14 cellular contexts compared by ENCODE assay signal in genomic region chr11:65852508-65853248, GRCh38. TPM values are rescaled to one million over a fixed set of nuclear protein-coding genes. Genes with fewer than 3 reads are reported as not detected.
DNase-seq lines count a peak whose midpoint lies in the region; ATAC-seq, FAIRE-seq and TF ChIP-seq lines count a peak whose summit lies in the region.
"Had no signal": no experiment of that assay in that cellular context is flagged by ENCODE, and none has a peak within 500 bp of the region (broad histone marks: within the 10 kb centered on the region; RNA-seq: fewer than 3 reads in every experiment).

No MANE protein-coding gene starts in this region.

- TF ChIP-seq EP300 in A549 (IDR thresholded peaks at IDR 0.05), result no peak

- no peak overlapping the region for H3K4me2 ChIP-seq in A549

- TF ChIP-seq POLR2A in A549 (IDR thresholded peaks at IDR 0.05; ENCODE audit: low read length), result no peak
- peak; percentile 45 for TF ChIP-seq POLR2A in GM18505 (IDR thresholded peaks at IDR 0.05; ENCODE audit: borderline replicate concordance, extremely low read depth, insufficient read depth, insufficient read length)

- peaks cover 45 to 61% of the 10 kb centered on the region in 2 donors for H3K36me3 ChIP-seq in mucosa of rectum (ENCODE audit: control insufficient read depth in 2 of 2, insufficient read depth in 2 of 2, low read length in 2 of 2)

- CTCF ChIA-PET in A549 (lab: Yijun Ruan, JAX), result interaction anchor here (0.7 to 7.5 kb wide), 15 partner anchors 8 to 227 kb away, joined by 3 to 45 read pairs (median 7); partner anchors contain the start of genes AP5B1, FIBP, KAT5 and MUS81

- no peak overlapping the region for H3K27ac Mint-ChIP-seq in activated T-helper 2 cell treated with anti-CD3 and anti-CD28 coated beads, Interferon-gamma antibody, Interleukin-2, Interleukin-4, amounts not matched to agents 10 μg/mL and 5 μg/mL and 100 μg/mL, durations not matched to agents 14 hours and 24 hours and 36 hours
- H3K27ac Mint-ChIP-seq: stimulated activated naive CD8-positive, alpha-beta T cell treated with anti-CD3 and anti-CD28 coated beads, Interleukin-15, Interleukin-2, amounts not matched to agents 100 ng/mL and 50 ng/mL, for 24 hours had no signal

- intact Hi-C loops in activated T-helper 2 cell treated with anti-CD3 and anti-CD28 coated beads, Interferon-gamma antibody, Interleukin-2, Interleukin-4, amounts not matched to agents 10 μg/mL and 5 μg/mL and 100 μg/mL, durations not matched to agents 14 hours and 24 hours and 36 hours (cut with micrococcal nuclease), result loop anchor here (10.0 kb wide), 2 partner anchors 278 to 768 kb away; partner anchors contain the start of genes CDCA5, EHBP1L1, FAM89B and ZFPL1

- no peak for DNase-seq in A549 (ENCODE audit: low read depth in 1 of 2, low spot score in 1 of 2)
- DNase-seq in activated T-helper 2 cell treated with anti-CD3 and anti-CD28 coated beads, Interferon-gamma antibody, Interleukin-2, Interleukin-4, amounts not matched to agents 10 μg/mL and 5 μg/mL and 100 μg/mL, durations not matched to agents 14 hours and 24 hours and 36 hours (ENCODE audit: low spot score), result no peak
- no peak for DNase-seq in 8988T
- DNase-seq in NCI-H2081 (lab: John Stamatoyannopoulos, UW), result no peak
- DNase-seq: activated T-cell treated with anti-CD3 and anti-CD28 coated beads, Interleukin-2, amount 50 U/mL, for 1 hour; NCI-H748 treated with DMSO at 0.1 percent for 48 hours; stimulated activated CD4-positive, alpha-beta T cell treated with anti-CD3 and anti-CD28 coated beads, Interleukin-4, amount 100 ng/mL, for 1 hour; WERI-Rb-1 had no signal

- no peaks in the 10 kb centered on the region for H3K27me3 ChIP-seq in mucosa of rectum (ENCODE audit: control insufficient read depth in 2 of 2, insufficient read depth in 2 of 2, low read length in 2 of 2)

- H3K4me3 Mint-ChIP-seq in activated T-helper 2 cell treated with anti-CD3 and anti-CD28 coated beads, Interferon-gamma antibody, Interleukin-2, Interleukin-4, amounts not matched to agents 10 μg/mL and 5 μg/mL and 100 μg/mL, durations not matched to agents 14 hours and 24 hours and 36 hours (ENCODE audit: low read depth), result peak overlapping the region; percentile 26

- no peak for TF ChIP-seq RAD21 in A549 (conservative IDR thresholded peaks at IDR 0.05 in 1 of 2, IDR thresholded peaks at IDR 0.05 in 1 of 2)

- POLR2A ChIA-PET in A549 (lab: Yijun Ruan, JAX), result no interaction called here

- H3K27me3 Mint-ChIP-seq in activated T-helper 2 cell treated with anti-CD3 and anti-CD28 coated beads, Interferon-gamma antibody, Interleukin-2, Interleukin-4, amounts not matched to agents 10 μg/mL and 5 μg/mL and 100 μg/mL, durations not matched to agents 14 hours and 24 hours and 36 hours (ENCODE audit: low read depth), result no peaks in the 10 kb centered on the region
- H3K27me3 Mint-ChIP-seq: stimulated activated naive CD8-positive, alpha-beta T cell treated with anti-CD3 and anti-CD28 coated beads, Interleukin-15, Interleukin-2, amounts not matched to agents 100 ng/mL and 50 ng/mL, for 24 hours had no signal

- H3K27ac ChIP-seq in A549 (no peak overlapping the region), mucosa of rectum (ENCODE audit: low read depth in 2 of 2, low read length in 2 of 2) (peak overlapping the region; percentile 88 to 93)
- H3K27ac ChIP-seq: C4-2B, WERI-Rb-1 had no signal

- H3K9me3 ChIP-seq in A549 (no peaks in the 10 kb centered on the region), mucosa of rectum (ENCODE audit: control insufficient read depth in 2 of 2, low read length in 2 of 2) (no peaks in the 10 kb centered on the region)

- peaks cover 18% of the 10 kb centered on the region for H3K4me1 Mint-ChIP-seq in activated T-helper 2 cell treated with anti-CD3 and anti-CD28 coated beads, Interferon-gamma antibody, Interleukin-2, Interleukin-4, amounts not matched to agents 10 μg/mL and 5 μg/mL and 100 μg/mL, durations not matched to agents 14 hours and 24 hours and 36 hours (ENCODE audit: low read depth)

- no peak for TF ChIP-seq CTCF in A549 (IDR thresholded peaks at IDR 0.05)

- H3K9me3 Mint-ChIP-seq in activated T-helper 2 cell treated with anti-CD3 and anti-CD28 coated beads, Interferon-gamma antibody, Interleukin-2, Interleukin-4, amounts not matched to agents 10 μg/mL and 5 μg/mL and 100 μg/mL, durations not matched to agents 14 hours and 24 hours and 36 hours, result peaks cover 9% of the 10 kb centered on the region
- H3K9me3 Mint-ChIP-seq: stimulated activated naive CD8-positive, alpha-beta T cell treated with anti-CD3 and anti-CD28 coated beads, Interleukin-15, Interleukin-2, amounts not matched to agents 100 ng/mL and 50 ng/mL, for 24 hours had no signal

- H3K9ac ChIP-seq in mucosa of rectum (ENCODE audit: low read depth in 1 of 2, low read length in 2 of 2), result peak overlapping the region; percentile 4 to 46

- 95% methylated on average over 25 of the region's 33 CpGs for WGBS in A549 (ENCODE audit: missing lambda C conversion rate)

- no peak for FAIRE-seq in A549 (lab: Jason Lieb, UNC)

- ATAC-seq in A549 (peak in 1 of 2 experiments; percentile 6; a peak in 3 of 6 replicates), GM18505 (IDR thresholded peaks at IDR 0.05; ENCODE audit: unreplicated experiment) (no peak), HG03520 (IDR thresholded peaks at IDR 0.05; ENCODE audit: unreplicated experiment) (no peak), HG02885 (IDR thresholded peaks at IDR 0.05; ENCODE audit: poor library complexity, unreplicated experiment) (no peak)

- peaks cover 69% of the 10 kb centered on the region for H3K36me3 Mint-ChIP-seq in activated T-helper 2 cell treated with anti-CD3 and anti-CD28 coated beads, Interferon-gamma antibody, Interleukin-2, Interleukin-4, amounts not matched to agents 10 μg/mL and 5 μg/mL and 100 μg/mL, durations not matched to agents 14 hours and 24 hours and 36 hours (ENCODE audit: low read depth)

- H3K4me3 ChIP-seq in A549 (no peak overlapping the region), mucosa of rectum (ENCODE audit: low read length in 2 of 2) (peak overlapping the region; percentile 46 to 58)

- H3K4me1 ChIP-seq in A549 (peaks cover 23% of the 10 kb centered on the region), mucosa of rectum (ENCODE audit: control insufficient read depth in 2 of 2, insufficient read depth in 2 of 2, low read length in 2 of 2) (peaks cover 51 to 52% of the 10 kb centered on the region in 2 donors)

TF ChIP-seq in A549, 52 proteins besides CTCF, POLR2A, EP300 and RAD21 (continues in another document):
- TF ChIP-seq FOSB (CRISPR knock-in tag; IDR thresholded peaks at IDR 0.05) (no peak), RARB (CRISPR knock-in tag; IDR thresholded peaks at IDR 0.05) (peak; percentile 29; the same call in 1 of the 2 replicates), TP53 (CRISPR knock-in tag; IDR thresholded peaks at IDR 0.05) (0 out of 2 replicates have a peak, but pooled peaks have one; percentile 65), BHLHE40 (IDR thresholded peaks at IDR 0.05; ENCODE audit: low read depth, low read length) (no peak), NPAS2 (CRISPR knock-in tag; IDR thresholded peaks at IDR 0.05; ENCODE audit: borderline replicate concordance) (no peak)

RNA-seq across cellular contexts. Expression of gene CFL1, which starts 5.3 kb away (rescaled TPM):
- 1,346 and 1,591 TPM in 2 replicates for polyA plus RNA-seq in A549 (2011; rRNA removed)
- polyA plus RNA-seq in A549 (2012; cell fraction: cytosol; rRNA removed), result 3,148 and 3,959 TPM in 2 replicates
- polyA plus RNA-seq in A549 (2012; cell fraction: nucleus; rRNA removed), result 2,297 and 3,054 TPM in 2 replicates
- polyA plus RNA-seq in A549 (2017; fragmentation: RNase III; extraction: RNeasy Plus Mini Kit Qiagen cat#74134 plus additional on column Dnase treatment), result 1,780 to 1,825 TPM (median 1,795 TPM) in 3 replicates
- polyA minus RNA-seq in A549 (2011; rRNA and poly(A)+ RNA removed), result 1,636 and 1,975 TPM in 2 replicates
- total RNA-seq in activated T-helper 2 cell treated with anti-CD3 and anti-CD28 coated beads, Interferon-gamma antibody, Interleukin-2, Interleukin-4, amounts not matched to agents 10 μg/mL and 5 μg/mL and 100 μg/mL, durations not matched to agents 14 hours and 24 hours and 36 hours, result 1,155 and 1,184 TPM in 2 replicates

RNA-seq across cellular contexts. Expression of gene MUS81, which starts 7.6 kb away (rescaled TPM):
- polyA plus RNA-seq in A549 (2011; rRNA removed) (27.8 and 30.5 TPM in 2 replicates), A549 (2017; fragmentation: RNase III; extraction: RNeasy Plus Mini Kit Qiagen cat#74134 plus additional on column Dnase treatment) (33.4 to 34.9 TPM (median 34.2 TPM) in 3 replicates)
- polyA plus RNA-seq in A549 (2012; cell fraction: cytosol; rRNA removed), result 44.6 and 48.3 TPM in 2 replicates
- polyA plus RNA-seq in A549 (2012; cell fraction: nucleus; rRNA removed), result 170 and 216 TPM in 2 replicates
- 32.6 and 38.0 TPM in 2 replicates for polyA minus RNA-seq in A549 (2011; rRNA and poly(A)+ RNA removed)
- 84.9 and 90.5 TPM in 2 replicates for total RNA-seq in activated T-helper 2 cell treated with anti-CD3 and anti-CD28 coated beads, Interferon-gamma antibody, Interleukin-2, Interleukin-4, amounts not matched to agents 10 μg/mL and 5 μg/mL and 100 μg/mL, durations not matched to agents 14 hours and 24 hours and 36 hours

RNA-seq across cellular contexts. Expression of gene SNX32, which starts 18.9 kb away (rescaled TPM):
- polyA plus RNA-seq in A549 (2011; rRNA removed), result not detected in 2 replicates
- not detected in 2 replicates for polyA plus RNA-seq in A549 (2012; cell fraction: cytosol; rRNA removed)
- not detected in 2 replicates for polyA plus RNA-seq in A549 (2012; cell fraction: nucleus; rRNA removed)
- polyA plus RNA-seq in A549 (2017; fragmentation: RNase III; extraction: RNeasy Plus Mini Kit Qiagen cat#74134 plus additional on column Dnase treatment), result 0.04 to 0.08 TPM (median 0.05 TPM) in 3 replicates
- not detected in 2 replicates for polyA minus RNA-seq in A549 (2011; rRNA and poly(A)+ RNA removed)
- total RNA-seq in activated T-helper 2 cell treated with anti-CD3 and anti-CD28 coated beads, Interferon-gamma antibody, Interleukin-2, Interleukin-4, amounts not matched to agents 10 μg/mL and 5 μg/mL and 100 μg/mL, durations not matched to agents 14 hours and 24 hours and 36 hours, result 0.64 and 0.96 TPM in 2 replicates

RNA-seq across cellular contexts. Expression of gene EFEMP2, which starts 19.9 kb away (rescaled TPM):
- polyA plus RNA-seq in A549 (2011; rRNA removed) (0.89 and 1.3 TPM in 2 replicates), A549 (2017; fragmentation: RNase III; extraction: RNeasy Plus Mini Kit Qiagen cat#74134 plus additional on column Dnase treatment) (0.98 to 1.5 TPM (median 1.4 TPM) in 3 replicates)
- polyA plus RNA-seq in A549 (2012; cell fraction: cytosol; rRNA removed), result 1.2 and 1.4 TPM in 2 replicates
- polyA plus RNA-seq in A549 (2012; cell fraction: nucleus; rRNA removed), result 16.6 and 16.8 TPM in 2 replicates
- polyA minus RNA-seq in A549 (2011; rRNA and poly(A)+ RNA removed), result 1.1 and 1.4 TPM in 2 replicates
- total RNA-seq in activated T-helper 2 cell treated with anti-CD3 and anti-CD28 coated beads, Interferon-gamma antibody, Interleukin-2, Interleukin-4, amounts not matched to agents 10 μg/mL and 5 μg/mL and 100 μg/mL, durations not matched to agents 14 hours and 24 hours and 36 hours, result 8.8 and 9.2 TPM in 2 replicates

RNA-seq across cellular contexts. Expression of gene CTSW, which starts 27.0 kb away (rescaled TPM):
- polyA plus RNA-seq in A549 (2011; rRNA removed) (not detected in 2 replicates), A549 (2017; fragmentation: RNase III; extraction: RNeasy Plus Mini Kit Qiagen cat#74134 plus additional on column Dnase treatment) (not detected in 3 replicates)
- polyA plus RNA-seq in A549 (2012; cell fraction: cytosol; rRNA removed), result 0.03 TPM in 2 replicates
- polyA plus RNA-seq in A549 (2012; cell fraction: nucleus; rRNA removed), result 0.07 TPM in 1 of 2 replicates, not detected in the other
- not detected in 2 replicates for polyA minus RNA-seq in A549 (2011; rRNA and poly(A)+ RNA removed)
- total RNA-seq in activated T-helper 2 cell treated with anti-CD3 and anti-CD28 coated beads, Interferon-gamma antibody, Interleukin-2, Interleukin-4, amounts not matched to agents 10 μg/mL and 5 μg/mL and 100 μg/mL, durations not matched to agents 14 hours and 24 hours and 36 hours, result 10.0 and 10.3 TPM in 2 replicates

Comparison
In these comparisons a context has a peak if more than half of its experiments do, and no peak if none do; other contexts are left out.
1. H3K27ac ChIP-seq: peak in mucosa of rectum (2 of 2); none in A549 (0 of 2).